ENCODE assay signal across 1 cellular context in the genomic region with DNA sequence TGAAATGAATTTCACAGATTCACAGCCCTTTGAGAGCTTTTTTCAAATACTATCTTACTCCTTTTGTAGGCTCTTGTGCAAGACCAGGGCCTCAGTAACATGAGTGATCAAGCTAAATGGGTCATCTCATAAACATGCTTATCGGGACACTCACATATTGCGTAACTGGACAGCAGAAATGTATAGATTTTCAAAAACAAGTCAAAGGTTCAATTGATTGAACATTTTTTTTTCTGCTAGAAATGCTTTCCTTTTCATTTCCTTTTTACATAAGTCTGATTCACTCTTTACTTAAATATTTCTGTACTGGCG.
TF ChIP-seq lines count a peak whose summit lies in the region.

No MANE protein-coding gene starts in this region.

TF ChIP-seq in HepG2, 621 proteins besides CTCF, POLR2A, EP300 and RAD21 (continued from another document and continues in another):
- TF ChIP-seq CBFB (CRISPR knock-in tag; IDR thresholded peaks at IDR 0.05) (no peak), ZNF407 (CRISPR knock-in tag; IDR thresholded peaks at IDR 0.05; ENCODE audit: not compliant biosample characterization) (no peak), ZNF784 (CRISPR knock-in tag; IDR thresholded peaks at IDR 0.05; ENCODE audit: borderline replicate concordance) (no peak), NR2F1 (CRISPR knock-in tag; IDR thresholded peaks at IDR 0.05) (peak; percentile 79 to 81), HNF4G (IDR thresholded peaks at IDR 0.05; ENCODE audit: borderline replicate concordance, low read depth, low read length) (no peak), HNF4G (CRISPR knock-in tag; IDR thresholded peaks at IDR 0.05; ENCODE audit: borderline replicate concordance, low read depth) (peak; percentile 77; the same call in 1 of the 2 replicates), BRF2 (CRISPR knock-in tag; IDR thresholded peaks at IDR 0.05) (no peak), JARID2 (CRISPR knock-in tag; IDR thresholded peaks at IDR 0.05; ENCODE audit: insufficient replicate concordance) (no peak), LCORL (IDR thresholded peaks at IDR 0.05) (peak; percentile 48; the same call in 1 of the 2 replicates), LCORL (CRISPR knock-in tag; IDR thresholded peaks at IDR 0.05) (peak; percentile 94), PPARG (CRISPR knock-in tag; conservative IDR thresholded peaks at IDR 0.05) (peak; percentile 86), NFE2L2 (IDR thresholded peaks at IDR 0.05; ENCODE audit: low read length) (no peak), RARG (CRISPR knock-in tag; IDR thresholded peaks at IDR 0.05; ENCODE audit: low read depth) (no peak), YY1 (IDR thresholded peaks at IDR 0.05; ENCODE audit: insufficient read depth, insufficient replicate concordance, low read depth, low read length) (no peak), CENPBD1 (CRISPR knock-in tag; IDR thresholded peaks at IDR 0.05; ENCODE audit: borderline replicate concordance, low read depth) (no peak), PHF8 (CRISPR knock-in tag; IDR thresholded peaks at IDR 0.05) (0 out of 2 replicates have a peak, but pooled peaks have one; percentile 29), CHD2 (IDR thresholded peaks at IDR 0.05; ENCODE audit: low read depth, low read length) (no peak), SP5 (CRISPR knock-in tag; IDR thresholded peaks at IDR 0.05; ENCODE audit: borderline replicate concordance, low read depth) (peak; percentile 44; the same call in 1 of the 2 replicates), BRCA1 (CRISPR knock-in tag; IDR thresholded peaks at IDR 0.05) (no peak), ZFAT (CRISPR knock-in tag; conservative IDR thresholded peaks at IDR 0.05) (no peak), GLMP (CRISPR knock-in tag; IDR thresholded peaks at IDR 0.05; ENCODE audit: borderline replicate concordance) (no peak), ETV6 (CRISPR knock-in tag; conservative IDR thresholded peaks at IDR 0.05) (no peak), DRAP1 (CRISPR knock-in tag; IDR thresholded peaks at IDR 0.05) (peak; percentile 45; the same call in 1 of the 2 replicates), ZSCAN21 (CRISPR knock-in tag; IDR thresholded peaks at IDR 0.05; ENCODE audit: borderline replicate concordance) (no peak)
- TF ChIP-seq, protein P1, sequence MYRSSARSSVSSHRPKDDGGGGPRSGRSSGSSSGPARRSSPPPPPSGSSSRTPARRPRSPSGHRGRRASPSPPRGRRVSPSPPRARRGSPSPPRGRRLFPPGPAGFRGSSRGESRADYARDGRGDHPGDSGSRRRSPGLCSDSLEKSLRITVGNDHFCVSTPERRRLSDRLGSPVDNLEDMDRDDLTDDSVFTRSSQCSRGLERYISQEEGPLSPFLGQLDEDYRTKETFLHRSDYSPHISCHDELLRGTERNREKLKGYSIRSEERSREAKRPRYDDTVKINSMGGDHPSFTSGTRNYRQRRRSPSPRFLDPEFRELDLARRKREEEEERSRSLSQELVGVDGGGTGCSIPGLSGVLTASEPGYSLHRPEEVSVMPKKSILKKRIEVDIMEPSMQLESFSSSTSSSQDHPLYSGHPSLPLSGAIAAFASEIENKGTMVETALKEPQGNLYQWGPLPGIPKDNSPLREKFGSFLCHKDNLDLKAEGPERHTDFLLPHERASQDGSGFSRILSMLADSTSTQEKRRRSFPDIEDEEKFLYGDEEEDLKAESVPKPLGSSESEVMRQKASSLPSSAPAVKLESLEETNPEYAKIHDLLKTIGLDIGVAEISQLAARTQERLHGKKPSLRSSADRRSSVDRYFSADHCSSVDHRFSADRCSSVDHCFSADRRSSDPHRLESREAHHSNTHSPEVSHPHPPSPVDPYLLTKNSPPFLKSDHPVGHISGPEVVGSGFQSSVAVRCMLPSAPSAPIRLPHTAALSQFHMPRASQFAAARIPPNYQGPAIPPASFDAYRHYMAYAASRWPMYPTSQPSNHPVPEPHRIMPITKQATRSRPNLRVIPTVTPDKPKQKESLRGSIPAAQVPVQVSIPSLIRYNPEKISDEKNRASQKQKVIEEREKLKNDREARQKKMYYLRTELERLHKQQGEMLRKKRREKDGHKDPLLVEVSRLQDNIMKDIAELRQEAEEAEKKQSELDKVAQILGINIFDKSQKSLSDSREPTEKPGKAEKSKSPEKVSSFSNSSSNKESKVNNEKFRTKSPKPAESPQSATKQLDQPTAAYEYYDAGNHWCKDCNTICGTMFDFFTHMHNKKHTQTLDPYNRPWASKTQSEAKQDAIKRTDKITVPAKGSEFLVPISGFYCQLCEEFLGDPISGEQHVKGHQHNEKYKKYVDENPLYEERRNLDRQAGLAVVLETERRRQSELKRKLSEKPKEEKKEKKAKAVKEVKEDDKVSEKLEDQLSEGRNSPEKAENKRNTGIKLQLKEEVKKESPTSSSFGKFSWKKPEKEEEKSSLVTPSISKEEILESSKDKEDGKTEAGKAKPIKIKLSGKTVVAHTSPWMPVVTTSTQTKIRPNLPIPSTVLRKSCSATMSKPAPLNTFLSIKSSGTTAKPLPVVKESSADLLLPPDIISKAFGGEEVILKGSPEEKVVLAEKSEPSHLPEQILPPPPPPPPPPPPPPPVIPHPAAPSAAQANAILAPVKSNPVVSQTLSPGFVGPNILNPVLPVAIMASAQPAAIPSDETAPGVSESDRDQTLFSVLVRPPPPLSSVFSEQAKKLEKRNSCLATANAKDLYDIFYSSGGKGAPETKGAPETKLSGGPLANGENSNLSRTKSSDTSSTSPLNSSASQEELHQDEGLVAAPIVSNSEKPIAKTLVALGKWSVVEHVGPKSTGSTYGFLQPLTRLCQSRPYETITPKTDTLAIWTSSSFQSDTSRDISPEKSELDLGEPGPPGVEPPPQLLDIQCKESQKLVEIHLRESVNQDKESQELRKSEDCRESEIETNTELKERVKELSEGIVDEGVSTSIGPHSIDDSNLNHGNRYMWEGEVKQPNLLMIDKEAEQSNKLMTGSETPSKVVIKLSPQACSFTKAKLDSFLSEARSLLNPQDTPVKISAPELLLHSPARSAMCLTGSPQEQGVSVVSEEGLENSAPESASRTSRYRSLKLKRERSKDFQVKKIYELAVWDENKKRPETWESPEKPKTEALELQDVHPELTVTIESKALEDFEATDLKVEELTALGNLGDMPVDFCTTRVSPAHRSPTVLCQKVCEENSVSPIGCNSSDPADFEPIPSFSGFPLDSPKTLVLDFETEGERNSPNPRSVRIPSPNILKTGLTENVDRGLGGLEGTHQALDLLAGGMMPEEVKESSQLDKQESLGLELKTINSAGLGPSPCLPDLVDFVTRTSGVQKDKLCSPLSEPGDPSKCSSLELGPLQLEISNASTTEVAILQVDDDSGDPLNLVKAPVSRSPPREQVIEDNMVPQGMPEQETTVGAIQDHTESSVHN (CRISPR knock-in tag; IDR thresholded peaks at IDR 0.05): no peak
- TF ChIP-seq, protein P2, sequence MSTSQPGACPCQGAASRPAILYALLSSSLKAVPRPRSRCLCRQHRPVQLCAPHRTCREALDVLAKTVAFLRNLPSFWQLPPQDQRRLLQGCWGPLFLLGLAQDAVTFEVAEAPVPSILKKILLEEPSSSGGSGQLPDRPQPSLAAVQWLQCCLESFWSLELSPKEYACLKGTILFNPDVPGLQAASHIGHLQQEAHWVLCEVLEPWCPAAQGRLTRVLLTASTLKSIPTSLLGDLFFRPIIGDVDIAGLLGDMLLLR (CRISPR knock-in tag; IDR thresholded peaks at IDR 0.05): no peak
- TF ChIP-seq, protein P3, sequence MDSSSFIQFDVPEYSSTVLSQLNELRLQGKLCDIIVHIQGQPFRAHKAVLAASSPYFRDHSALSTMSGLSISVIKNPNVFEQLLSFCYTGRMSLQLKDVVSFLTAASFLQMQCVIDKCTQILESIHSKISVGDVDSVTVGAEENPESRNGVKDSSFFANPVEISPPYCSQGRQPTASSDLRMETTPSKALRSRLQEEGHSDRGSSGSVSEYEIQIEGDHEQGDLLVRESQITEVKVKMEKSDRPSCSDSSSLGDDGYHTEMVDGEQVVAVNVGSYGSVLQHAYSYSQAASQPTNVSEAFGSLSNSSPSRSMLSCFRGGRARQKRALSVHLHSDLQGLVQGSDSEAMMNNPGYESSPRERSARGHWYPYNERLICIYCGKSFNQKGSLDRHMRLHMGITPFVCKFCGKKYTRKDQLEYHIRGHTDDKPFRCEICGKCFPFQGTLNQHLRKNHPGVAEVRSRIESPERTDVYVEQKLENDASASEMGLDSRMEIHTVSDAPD (CRISPR knock-in tag; IDR thresholded peaks at IDR 0.05): peak; percentile 35; the same call in 1 of the 2 replicates
